ENCODE assay signal across 8 cellular contexts in genomic region chr3:127694467-127695215, GRCh38. TPM values are rescaled to one million over a fixed set of nuclear protein-coding genes. Genes with fewer than 3 reads are reported as not detected.
DNase-seq lines count a peak whose midpoint lies in the region; ATAC-seq and TF ChIP-seq lines count a peak whose summit lies in the region.

No MANE protein-coding gene starts in this region.

- peak; percentile 76 for ATAC-seq in activated T-helper 17 cell treated with anti-CD3 and anti-CD28 coated beads, Interleukin-2, amount 50 U/mL, for 72 hours (replicated peaks)
- ATAC-seq in stimulated activated naive B cell treated with anti-CD40 and anti-IgM and Interleukin-4, amounts not matched to agents 10 μg/mL and 1 μg/mL and 100 μg/mL, for 72 hours (replicated peaks): peak in 1 of 2 donors; percentile 33

- H3K36me3 ChIP-seq in left ventricle myocardium inferior: peaks cover 26% of the 10 kb centered on the region

- intact Hi-C loops in left ventricle myocardium inferior (cut with micrococcal nuclease): loop anchor here (10.0 kb wide), 1 partner anchor 50 kb away; no protein-coding TSS in a partner anchor

- no peaks in the 10 kb centered on the region for H3K9me3 Mint-ChIP-seq in activated T-helper 17 cell treated with anti-CD3 and anti-CD28 coated beads, Interleukin-2, amount 50 U/mL, for 72 hours
- H3K9me3 Mint-ChIP-seq in stimulated activated naive B cell treated with anti-CD40 and anti-IgM and Interleukin-4, amounts not matched to agents 10 μg/mL and 1 μg/mL and 100 μg/mL, for 72 hours: no peaks in the 10 kb centered on the region

- no peak overlapping the region for H3K4me3 Mint-ChIP-seq in activated T-helper 17 cell treated with anti-CD3 and anti-CD28 coated beads, Interleukin-2, amount 50 U/mL, for 72 hours
- H3K4me3 Mint-ChIP-seq in stimulated activated naive B cell treated with anti-CD40 and anti-IgM and Interleukin-4, amounts not matched to agents 10 μg/mL and 1 μg/mL and 100 μg/mL, for 72 hours: no peak overlapping the region

- H3K4me1 Mint-ChIP-seq in activated T-helper 17 cell treated with anti-CD3 and anti-CD28 coated beads, Interleukin-2, amount 50 U/mL, for 72 hours: no peaks in the 10 kb centered on the region
- H3K4me1 Mint-ChIP-seq in stimulated activated naive B cell treated with anti-CD40 and anti-IgM and Interleukin-4, amounts not matched to agents 10 μg/mL and 1 μg/mL and 100 μg/mL, for 72 hours: peaks cover 39 to 58% of the 10 kb centered on the region in 2 donors

- no peaks in the 10 kb centered on the region for H3K9me3 ChIP-seq in left ventricle myocardium inferior (replicated peaks)

- TF ChIP-seq CTCF in GM12865 (IDR thresholded peaks at IDR 0.05; ENCODE audit: insufficient read depth, low read depth, low read length, missing control alignments): peak; percentile 27
- peak; percentile 68 for TF ChIP-seq CTCF in left ventricle myocardium inferior (IDR thresholded peaks at IDR 0.05; ENCODE audit: borderline replicate concordance)

- H3K4me3 ChIP-seq in GM12865 (ENCODE audit: low read depth, low read length) (no peak overlapping the region), left ventricle myocardium inferior (no peak overlapping the region)

- DNase-seq in A172 (ENCODE audit: low spot score): peak; percentile 59
- DNase-seq in GM12865 (ENCODE audit: low read depth): peak; percentile 59
- peak; percentile 47 to 85 for DNase-seq in NCI-H524 (lab: John Stamatoyannopoulos, UW)
- DNase-seq in left ventricle myocardium inferior: peak; percentile 73
- peak; percentile 16 for DNase-seq in stimulated activated naive B cell treated with anti-CD40 and anti-IgM and Interleukin-4, amounts not matched to agents 10 μg/mL and 1 μg/mL and 100 μg/mL, for 72 hours
- no peak for DNase-seq in GM19240 (ENCODE audit: insufficient read length, low spot score)
- no peak for DNase-seq in HPDE6-E6E7 (ENCODE audit: extremely low spot score)

- H3K36me3 Mint-ChIP-seq in activated T-helper 17 cell treated with anti-CD3 and anti-CD28 coated beads, Interleukin-2, amount 50 U/mL, for 72 hours (ENCODE audit: low read depth): no peaks in the 10 kb centered on the region
- peaks cover 25 to 46% of the 10 kb centered on the region in 2 donors for H3K36me3 Mint-ChIP-seq in stimulated activated naive B cell treated with anti-CD40 and anti-IgM and Interleukin-4, amounts not matched to agents 10 μg/mL and 1 μg/mL and 100 μg/mL, for 72 hours

- no peak overlapping the region for H3K27ac Mint-ChIP-seq in activated T-helper 17 cell treated with anti-CD3 and anti-CD28 coated beads, Interleukin-2, amount 50 U/mL, for 72 hours
- H3K27ac Mint-ChIP-seq in stimulated activated naive B cell treated with anti-CD40 and anti-IgM and Interleukin-4, amounts not matched to agents 10 μg/mL and 1 μg/mL and 100 μg/mL, for 72 hours: peak overlapping the region; percentile 56

- no peaks in the 10 kb centered on the region for H3K27me3 ChIP-seq in left ventricle myocardium inferior (ENCODE audit: low read depth)

- peak overlapping the region; percentile 96 for H3K27ac ChIP-seq in left ventricle myocardium inferior (replicated peaks)

- H3K27me3 Mint-ChIP-seq in activated T-helper 17 cell treated with anti-CD3 and anti-CD28 coated beads, Interleukin-2, amount 50 U/mL, for 72 hours: no peaks in the 10 kb centered on the region
- no peaks in the 10 kb centered on the region for H3K27me3 Mint-ChIP-seq in stimulated activated naive B cell treated with anti-CD40 and anti-IgM and Interleukin-4, amounts not matched to agents 10 μg/mL and 1 μg/mL and 100 μg/mL, for 72 hours

- peaks cover 90% of the 10 kb centered on the region for H3K4me1 ChIP-seq in left ventricle myocardium inferior

RNA-seq across cellular contexts. Expression of gene ABTB1, which starts 21.9 kb away (rescaled TPM):
- 1.9 and 4.2 TPM in 2 replicates for total RNA-seq in A172 (2014; rRNA removed; shearing (Covaris generic))
- total RNA-seq in activated T-helper 17 cell treated with anti-CD3 and anti-CD28 coated beads, Interleukin-2, amount 50 U/mL, for 72 hours: 10 to 100 TPM; 16.1 to 23.6 TPM
- total RNA-seq in left ventricle myocardium inferior: 29.9 TPM

Comparison
In these comparisons a context has a peak if more than half of its experiments do, and no peak if none do; other contexts are left out.
1. DNase-seq: peak in A172 (single experiment), GM12865 (single experiment), NCI-H524 (2 of 2), left ventricle myocardium inferior (single experiment) and stimulated activated naive B cell treated with anti-CD40 and anti-IgM and Interleukin-4, amounts not matched to agents 10 μg/mL and 1 μg/mL and 100 μg/mL, for 72 hours (single experiment); none in GM19240 (single experiment) and HPDE6-E6E7 (single experiment).